22 cellular contexts compared by ENCODE assay signal in genomic region chr4:188722911-188723310, GRCh38.
DNase-seq lines count a peak whose midpoint lies in the region; ATAC-seq and TF ChIP-seq lines count a peak whose summit lies in the region.
"Had no signal": no experiment of that assay in that cellular context is flagged by ENCODE, and none has a peak within 500 bp of the region (broad histone marks: within the 10 kb centered on the region; RNA-seq: fewer than 3 reads in every experiment).

No MANE protein-coding gene starts in this region.

- no peaks in the 10 kb centered on the region for H3K36me3 ChIP-seq in SK-N-SH (replicated peaks in 1 of 2; ENCODE audit: control insufficient read depth in 1 of 2, insufficient read depth in 2 of 2, low read length in 1 of 2)
- H3K36me3 ChIP-seq: BLaER1 treated with 17β-estradiol and CSF1 and Interleukin-3, amounts not matched to agents 10 nM and 100 nM had no signal

- no peak for TF ChIP-seq CTCF in SK-N-SH (IDR thresholded peaks at IDR 0.05)

- CTCF ChIA-PET in SK-N-SH (lab: Yijun Ruan, JAX) = interaction anchor here (0.6 kb wide), 1 partner anchor 1051 kb away, joined by 3 read pairs; no protein-coding TSS in a partner anchor

- POLR2A ChIA-PET in SK-N-SH (lab: Yijun Ruan, JAX) = no interaction called here

- no peak overlapping the region for H3K9ac ChIP-seq in SK-N-SH
- H3K9ac ChIP-seq: BLaER1 treated with 17β-estradiol and CSF1 and Interleukin-3, amounts not matched to agents 10 nM and 100 nM had no signal

- DNase-seq in SK-N-SH = no peak
- peak; percentile 29 for DNase-seq in LHCN-M2 (ENCODE audit: low read depth)
- peak; percentile 68 for DNase-seq in fibroblast of peridontal ligament (ENCODE audit: extremely low read depth)
- no peak for DNase-seq in activated naive CD4-positive, alpha-beta T cell treated with Interleukin-2 at 50 U/mL for 16 hours
- DNase-seq in NCI-H1048 (lab: John Stamatoyannopoulos, UW) = no peak
- DNase-seq: 8988T; CD8-positive, alpha-beta memory T cell; H7; Kasumi-1; NCI-H1417; NCI-H187; NCI-H2107; NCI-H226; NCI-H524; PC-3; RPMI8226; SHP77 treated with DMSO at 0.1 percent for 48 hours had no signal

- H3K27ac ChIP-seq in SK-N-SH (ENCODE audit: low read depth in 2 of 2, low read length in 1 of 2) = no peak overlapping the region
- H3K27ac ChIP-seq: BLaER1 treated with 17β-estradiol and CSF1 and Interleukin-3, amounts not matched to agents 10 nM and 100 nM; HL-60 had no signal

- no peaks in the 10 kb centered on the region for H3K9me2 ChIP-seq in SK-N-SH

- H3K9me3 ChIP-seq in SK-N-SH = no peaks in the 10 kb centered on the region; the same call in 1 of the 2 replicates

- no peaks in the 10 kb centered on the region for H3F3A ChIP-seq in SK-N-SH (replicated peaks; ENCODE audit: insufficient read depth)

- TF ChIP-seq EP300 in SK-N-SH (IDR thresholded peaks at IDR 0.05; ENCODE audit: borderline replicate concordance in 1 of 2, low read depth in 1 of 2, low read length in 1 of 2) = no peak

- H4K20me1 ChIP-seq in SK-N-SH (ENCODE audit: insufficient read depth) = no peaks in the 10 kb centered on the region
- H4K20me1 ChIP-seq: BLaER1 treated with 17β-estradiol and CSF1 and Interleukin-3, amounts not matched to agents 10 nM and 100 nM had no signal

- H3K4me1 ChIP-seq in SK-N-SH (ENCODE audit: control insufficient read depth in 1 of 2, insufficient read depth in 2 of 2, low read depth in 1 of 2, low read length in 1 of 2) = no peaks in the 10 kb centered on the region
- H3K4me1 ChIP-seq: BLaER1 treated with 17β-estradiol and CSF1 and Interleukin-3, amounts not matched to agents 10 nM and 100 nM had no signal

- no peak for TF ChIP-seq RAD21 in SK-N-SH (IDR thresholded peaks at IDR 0.05; ENCODE audit: low read length)

- H3K79me2 ChIP-seq in SK-N-SH (ENCODE audit: insufficient read depth) = no peaks in the 10 kb centered on the region

- ATAC-seq in SK-N-SH treated with all-trans-retinoic acid at 6 μM for 48 hours (peak; percentile 53), GM21528 (IDR thresholded peaks at IDR 0.05; ENCODE audit: low FRiP score, unreplicated experiment) (no peak), HG02973 (IDR thresholded peaks at IDR 0.05; ENCODE audit: unreplicated experiment) (no peak)
- ATAC-seq: PC-3 had no signal

- no peak overlapping the region for H2AFZ ChIP-seq in SK-N-SH (ENCODE audit: low read depth)

- no peaks in the 10 kb centered on the region for H3K27me3 ChIP-seq in SK-N-SH (ENCODE audit: insufficient read depth)
- H3K27me3 ChIP-seq: BLaER1 treated with 17β-estradiol and CSF1 and Interleukin-3, amounts not matched to agents 10 nM and 100 nM had no signal

- no peak overlapping the region for H3K4me2 ChIP-seq in SK-N-SH
- H3K4me2 ChIP-seq: BLaER1 treated with 17β-estradiol and CSF1 and Interleukin-3, amounts not matched to agents 10 nM and 100 nM had no signal

- no peak overlapping the region for H3K4me3 ChIP-seq in SK-N-SH (ENCODE audit: low read depth in 2 of 2, low read length in 1 of 2)
- H3K4me3 ChIP-seq: BLaER1 treated with 17β-estradiol and CSF1 and Interleukin-3, amounts not matched to agents 10 nM and 100 nM had no signal

TF ChIP-seq in SK-N-SH treated with all-trans-retinoic acid at 6 μM for 48 hours, 23 proteins besides CTCF, POLR2A, EP300 and RAD21 (continues in another document):
- no peak for TF ChIP-seq ISL1 (CRISPR knock-in tag; IDR thresholded peaks at IDR 0.05)
- TF ChIP-seq ARNTL (CRISPR knock-in tag; IDR thresholded peaks at IDR 0.05; ENCODE audit: borderline replicate concordance, low read depth) = no peak
- no peak for TF ChIP-seq ZNF8 (CRISPR knock-in tag; IDR thresholded peaks at IDR 0.05)
- TF ChIP-seq ZNF565 (CRISPR knock-in tag; conservative IDR thresholded peaks at IDR 0.05; ENCODE audit: low read depth) = no peak
- no peak for TF ChIP-seq GLIS3 (CRISPR knock-in tag; IDR thresholded peaks at IDR 0.05)
- TF ChIP-seq ZC3H10 (CRISPR knock-in tag; IDR thresholded peaks at IDR 0.05) = no peak
- no peak for TF ChIP-seq TCF4 (CRISPR knock-in tag; IDR thresholded peaks at IDR 0.05; ENCODE audit: borderline replicate concordance)
- TF ChIP-seq ESRRG (CRISPR knock-in tag; IDR thresholded peaks at IDR 0.05) = no peak
- TF ChIP-seq TOX (CRISPR knock-in tag; IDR thresholded peaks at IDR 0.05; ENCODE audit: borderline replicate concordance) = no peak
- TF ChIP-seq BACH2 (CRISPR knock-in tag; IDR thresholded peaks at IDR 0.05; ENCODE audit: borderline replicate concordance) = no peak
- TF ChIP-seq PPARA (CRISPR knock-in tag; IDR thresholded peaks at IDR 0.05; ENCODE audit: borderline replicate concordance) = no peak
- TF ChIP-seq CSDC2 (CRISPR knock-in tag; IDR thresholded peaks at IDR 0.05) = no peak
- no peak for TF ChIP-seq PATZ1 (CRISPR knock-in tag; IDR thresholded peaks at IDR 0.05; ENCODE audit: borderline replicate concordance)
- TF ChIP-seq CREB5 (CRISPR knock-in tag; IDR thresholded peaks at IDR 0.05; ENCODE audit: low read depth) = no peak

TF ChIP-seq in SK-N-SH, 30 proteins besides CTCF, POLR2A, EP300 and RAD21:
- no peak for TF ChIP-seq ZBTB33 (IDR thresholded peaks at IDR 0.05; ENCODE audit: borderline replicate concordance, low read depth)
- no peak for TF ChIP-seq CHD2 (IDR thresholded peaks at IDR 0.05; ENCODE audit: low read length, partially characterized antibody)
- no peak for TF ChIP-seq YY1 (IDR thresholded peaks at IDR 0.05; ENCODE audit: low read depth)
- TF ChIP-seq NFIC (IDR thresholded peaks at IDR 0.05; ENCODE audit: borderline replicate concordance) = no peak
- TF ChIP-seq PBX3 (IDR thresholded peaks at IDR 0.05) = no peak
- TF ChIP-seq RFX5 (IDR thresholded peaks at IDR 0.05; ENCODE audit: low read length) = no peak
- TF ChIP-seq NRF1 (IDR thresholded peaks at IDR 0.05; ENCODE audit: low read depth, low read length) = no peak
- TF ChIP-seq POLR2AphosphoS5 (IDR thresholded peaks at IDR 0.05; ENCODE audit: low read depth, low read length) = no peak
- no peak for TF ChIP-seq IRF3 (IDR thresholded peaks at IDR 0.05; ENCODE audit: low read depth, low read length)
- TF ChIP-seq FOXJ3 (CRISPR knock-in tag; IDR thresholded peaks at IDR 0.05) = no peak
- no peak for TF ChIP-seq SMC3 (IDR thresholded peaks at IDR 0.05; ENCODE audit: low read depth, low read length)
- TF ChIP-seq JUND (IDR thresholded peaks at IDR 0.05) = no peak
- TF ChIP-seq TAF1 (IDR thresholded peaks at IDR 0.05; ENCODE audit: borderline replicate concordance, low read depth, low read length) = no peak
- no peak for TF ChIP-seq EZH2phosphoT487 (IDR thresholded peaks at IDR 0.05; ENCODE audit: borderline replicate concordance, low read depth)
- no peak for TF ChIP-seq TCF12 (IDR thresholded peaks at IDR 0.05)
TF ChIP-seq in SK-N-SH: peak in this region for 0.

Comparison
In these comparisons a context has a peak if more than half of its experiments do, and no peak if none do; other contexts are left out.
1. DNase-seq: peak in LHCN-M2 (single experiment) and fibroblast of peridontal ligament (single experiment); none in SK-N-SH (single experiment), activated naive CD4-positive, alpha-beta T cell treated with Interleukin-2 at 50 U/mL for 16 hours (single experiment) and NCI-H1048 (single experiment).